In the genomic region with DNA sequence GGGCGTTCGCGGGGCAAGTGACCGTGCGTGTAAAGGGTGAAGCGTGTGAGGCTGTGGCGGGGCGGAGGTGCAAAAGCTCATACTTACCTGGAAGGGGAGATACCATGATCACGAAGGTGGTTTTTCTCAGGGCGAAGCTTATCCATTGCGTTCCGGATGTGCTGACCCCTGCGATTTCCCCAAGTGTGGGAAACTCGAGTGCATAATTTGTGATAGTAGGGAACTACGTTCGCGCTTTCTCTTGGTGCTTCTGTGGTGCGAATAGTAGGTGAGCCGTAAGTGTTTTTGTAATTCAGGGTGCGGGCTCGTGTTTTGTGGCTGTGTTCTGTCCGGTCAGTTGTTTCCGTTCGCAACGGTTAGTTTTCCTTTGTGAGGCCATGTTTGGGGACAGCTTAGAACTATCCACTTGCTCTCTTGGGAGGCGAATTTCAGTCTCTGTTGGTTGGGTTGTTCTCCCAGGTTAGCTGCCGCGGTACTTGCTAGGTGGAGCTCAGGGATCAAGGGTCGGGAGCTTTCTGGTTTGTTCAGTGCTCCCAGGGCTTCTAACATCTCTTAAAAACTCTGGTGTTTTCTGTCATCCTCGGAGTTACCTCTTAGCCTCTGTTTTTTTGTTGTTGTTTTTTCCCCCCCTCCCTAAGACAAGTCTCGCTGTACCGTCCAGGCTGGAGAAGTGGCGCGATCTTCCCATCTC, we compare ENCODE assay signal across 8 cellular contexts. TPM values are rescaled to one million over a fixed set of nuclear protein-coding genes. Genes with fewer than 3 reads are reported as not detected.
DNase-seq lines count a peak whose midpoint lies in the region; ATAC-seq and TF ChIP-seq lines count a peak whose summit lies in the region.
"Not testable (repeated sequence)": the region's sequence is repeated elsewhere in the genome, so short reads cannot be mapped to it uniquely, and the experiment has no call there.

No MANE protein-coding gene starts in this region.

- not testable (repeated sequence) for H3K27me3 ChIP-seq in left lung

- not testable (repeated sequence) for H3K27me3 Mint-ChIP-seq in chondrocyte (ENCODE audit: low read depth)

- not testable (repeated sequence) for H3K4me1 ChIP-seq in left lung

- intact Hi-C loops in left lung (cut with DNase I): not testable (repeated sequence)

- H3K27ac ChIP-seq in C4-2B (peak overlapping the region; percentile 75), left lung (peak overlapping the region; percentile 82 to 85)

- peak; percentile 73 for ATAC-seq in GM19372 (IDR thresholded peaks at IDR 0.05; ENCODE audit: low read depth, unreplicated experiment)
- ATAC-seq in HG03457 (IDR thresholded peaks at IDR 0.05; ENCODE audit: unreplicated experiment): peak; percentile 83
- peak; percentile 80 for ATAC-seq in left lung

- peak overlapping the region; percentile 77 for H3K4me3 Mint-ChIP-seq in chondrocyte (ENCODE audit: unreplicated experiment)

- DNase-seq in NCI-H526 (lab: John Stamatoyannopoulos, UW) (peak; percentile 97 to 100), left lung (peak; percentile 57 to 75)
- peak; percentile 81 to 82 for DNase-seq in activated CD4-positive, alpha-beta T cell treated with anti-CD3 and anti-CD28 coated beads for 4 hours
- DNase-seq in chondrocyte (ENCODE audit: low spot score): not testable (repeated sequence)
- DNase-seq in stimulated activated CD4-positive, alpha-beta T cell treated with anti-CD3 and anti-CD28 coated beads, Interleukin-1b, Interleukin-23, amount 100 ng/mL, for 24 hours (ENCODE audit: low read depth in 4 of 4, low spot score in 1 of 4): peak; percentile 75 to 85 (median 78)

- H3K36me3 Mint-ChIP-seq in chondrocyte (ENCODE audit: low read depth): not testable (repeated sequence)

- not testable (repeated sequence) for H3K36me3 ChIP-seq in left lung

- not testable (repeated sequence) for H3K9me3 Mint-ChIP-seq in chondrocyte (ENCODE audit: low read depth)

- H3K27ac Mint-ChIP-seq in chondrocyte (ENCODE audit: unreplicated experiment): peak overlapping the region; percentile 97

- H3K4me1 Mint-ChIP-seq in chondrocyte (ENCODE audit: low read depth): not testable (repeated sequence)

- H3K4me3 ChIP-seq in left lung: peak overlapping the region; percentile 25 to 44

- not testable (repeated sequence) for TF ChIP-seq CTCF in C4-2B (conservative IDR thresholded peaks at IDR 0.05); chondrocyte (IDR thresholded peaks at IDR 0.05); left lung (IDR thresholded peaks at IDR 0.05)

- H3K9me3 ChIP-seq in left lung: not testable (repeated sequence)

RNA-seq across cellular contexts. Expression of gene PPIAL4D, which starts 39.2 kb away (rescaled TPM):
- total RNA-seq in chondrocyte: not detected in 3 replicates
- total RNA-seq in left lung: not detected
